11 cellular contexts compared by ENCODE assay signal in the genomic region with DNA sequence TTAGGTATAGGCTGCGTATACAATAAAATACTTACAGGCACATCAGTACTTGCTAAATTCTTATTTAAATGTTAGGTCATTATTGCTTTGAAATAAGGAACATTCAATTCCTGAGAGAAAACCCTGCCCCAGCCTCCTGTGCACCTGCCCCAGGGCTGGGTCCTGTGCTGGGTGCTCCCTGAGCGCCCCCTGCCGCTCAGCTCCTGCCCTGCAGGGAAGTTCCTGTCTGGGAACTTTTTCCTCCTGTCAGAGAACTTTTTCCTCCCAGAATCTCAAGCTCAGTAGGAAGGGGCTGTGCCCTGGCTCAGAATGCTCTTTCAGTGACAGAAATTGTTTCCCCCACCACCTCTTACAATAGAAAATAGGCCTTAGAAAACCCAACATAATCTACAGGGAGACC.
A peak's percentile ranks its signal among the peaks of the same experiment; 100 is the strongest.
DNase-seq lines count a peak whose midpoint lies in the region; ATAC-seq, FAIRE-seq and TF ChIP-seq lines count a peak whose summit lies in the region.
"Had no signal": no experiment of that assay in that cellular context is flagged by ENCODE, and none has a peak within 500 bp of the region (broad histone marks: within the 10 kb centered on the region; RNA-seq: fewer than 3 reads in every experiment).

No MANE protein-coding gene starts in this region.

- WGBS in A549 (ENCODE audit: missing lambda C conversion rate), result 30% methylated on average over 3 of the region's 3 CpGs
- no CpG with 5 or more reads among the region's 3 CpGs for WGBS in mesendoderm (ENCODE audit: extremely low coverage, insufficient coverage, low lambda C conversion rate)

- H2BK120ac ChIP-seq in mesendoderm (ENCODE audit: low read depth, low read length), result no peak overlapping the region

- no peaks in the 10 kb centered on the region for H3K36me3 ChIP-seq in RWPE2 (ENCODE audit: low read depth)
- H3K36me3 ChIP-seq in mesendoderm (ENCODE audit: control insufficient read depth, insufficient read depth, low read length), result no peaks in the 10 kb centered on the region
- H3K36me3 ChIP-seq: HAP-1 had no signal

- H3K9me3 ChIP-seq in A549 (no peaks in the 10 kb centered on the region), RWPE2 (ENCODE audit: severe bottlenecking) (peaks cover 2% of the 10 kb centered on the region)
- H3K9me3 ChIP-seq: HAP-1 had no signal

- no peak overlapping the region for H2BK15ac ChIP-seq in mesendoderm (replicated peaks; ENCODE audit: low read depth)

- CTCF ChIA-PET in A549 (lab: Yijun Ruan, JAX), result interaction anchor here (0.8 to 1.4 kb wide), 2 partner anchors 15 to 20 kb away, joined by 3 to 4 read pairs; no protein-coding TSS in a partner anchor

- peak; percentile 20; the same call in 1 of the 3 replicates for TF ChIP-seq CTCF in A549 (IDR thresholded peaks at IDR 0.05)
- TF ChIP-seq CTCF in GM12864 (IDR thresholded peaks at IDR 0.05; ENCODE audit: low read depth, low read length, missing control alignments), result peak; percentile 70
- peak; percentile 48 for TF ChIP-seq CTCF in RWPE2 (IDR thresholded peaks at IDR 0.05; ENCODE audit: poor library complexity, severe bottlenecking)

- H3K4me2 ChIP-seq in A549, result no peak overlapping the region
- H3K4me2 ChIP-seq in mesendoderm (ENCODE audit: low read length), result no peak overlapping the region

- no peak overlapping the region for H3K56ac ChIP-seq in mesendoderm (ENCODE audit: low read length)

- no peak overlapping the region for H3K9ac ChIP-seq in mesendoderm (ENCODE audit: low read length)

- no peak for TF ChIP-seq EP300 in A549 (IDR thresholded peaks at IDR 0.05)

- DNase-seq in A549 (ENCODE audit: low read depth in 1 of 2, low spot score in 1 of 2) (no peak), GM12864 (ENCODE audit: low read depth) (no peak), RWPE2 (ENCODE audit: low spot score) (no peak), mesendoderm (no peak), HPDE6-E6E7 (ENCODE audit: extremely low spot score) (no peak), dedifferentiated amniotic fluid mesenchymal stem cell (ENCODE audit: extremely low spot score) (no peak), caudate nucleus (lab: John Stamatoyannopoulos, UW) (no peak)
- peak; percentile 19 for DNase-seq in effector CD4-positive, alpha-beta T cell
- DNase-seq: GDM1, NCI-H510A had no signal

- H3K79me2 ChIP-seq in mesendoderm (ENCODE audit: control insufficient read depth, insufficient read depth, low read length), result no peaks in the 10 kb centered on the region

- no peak overlapping the region for H2BK5ac ChIP-seq in mesendoderm (ENCODE audit: low read length)

- no peak overlapping the region for H3K27ac ChIP-seq in A549
- no peak overlapping the region for H3K27ac ChIP-seq in RWPE2 (ENCODE audit: poor library complexity, severe bottlenecking)
- H3K27ac ChIP-seq in mesendoderm (ENCODE audit: low read depth, low read length), result no peak overlapping the region
- H3K27ac ChIP-seq in caudate nucleus (ENCODE audit: low read depth, low read length), result no peak overlapping the region

- no peak overlapping the region for H3K4me3 ChIP-seq in A549
- H3K4me3 ChIP-seq in GM12864 (ENCODE audit: low read depth, low read length), result no peak overlapping the region
- H3K4me3 ChIP-seq in RWPE2 (ENCODE audit: severe bottlenecking), result no peak overlapping the region
- no peak overlapping the region for H3K4me3 ChIP-seq in mesendoderm (ENCODE audit: low read length)
- H3K4me3 ChIP-seq: HAP-1 had no signal

- H3K23ac ChIP-seq in mesendoderm (ENCODE audit: low read length), result no peak overlapping the region

- H4K5ac ChIP-seq in mesendoderm (ENCODE audit: low read length), result no peak overlapping the region

- peaks cover 17% of the 10 kb centered on the region for H3K27me3 ChIP-seq in RWPE2 (ENCODE audit: insufficient read depth, poor library complexity, severe bottlenecking)
- no peaks in the 10 kb centered on the region for H3K27me3 ChIP-seq in mesendoderm (ENCODE audit: insufficient read depth, low read length, poor library complexity)

- POLR2A ChIA-PET in A549 (lab: Yijun Ruan, JAX), result no interaction called here

- no peaks in the 10 kb centered on the region for H3K4me1 ChIP-seq in A549
- H3K4me1 ChIP-seq in RWPE2 (ENCODE audit: insufficient read depth, poor library complexity, severe bottlenecking), result no peaks in the 10 kb centered on the region
- no peaks in the 10 kb centered on the region for H3K4me1 ChIP-seq in mesendoderm (ENCODE audit: control insufficient read depth, low read depth, low read length)
- H3K4me1 ChIP-seq: HAP-1 had no signal

- no peak for FAIRE-seq in A549 (lab: Jason Lieb, UNC)

- no peak overlapping the region for H2AK5ac ChIP-seq in mesendoderm (ENCODE audit: low read length)

- peak in 1 of 2 experiments; percentile 70; a peak in 4 of 6 replicates for ATAC-seq in A549
- ATAC-seq in RWPE2 (ENCODE audit: low read depth), result no peak

- no peak overlapping the region for H3K4ac ChIP-seq in mesendoderm (ENCODE audit: low read depth, low read length)

- TF ChIP-seq POLR2A in A549 (IDR thresholded peaks at IDR 0.05; ENCODE audit: low read length), result no peak

- H4K8ac ChIP-seq in mesendoderm (ENCODE audit: low read depth, low read length), result no peak overlapping the region

- TF ChIP-seq RAD21 in A549 (conservative IDR thresholded peaks at IDR 0.05 in 1 of 2, IDR thresholded peaks at IDR 0.05 in 1 of 2), result no peak

- no peaks in the 10 kb centered on the region for H3K79me1 ChIP-seq in mesendoderm (ENCODE audit: low read length)

- H3K18ac ChIP-seq in mesendoderm (ENCODE audit: low read length), result no peak overlapping the region

TF ChIP-seq in A549, 52 proteins besides CTCF, POLR2A, EP300 and RAD21:
- TF ChIP-seq HEYL (CRISPR knock-in tag; IDR thresholded peaks at IDR 0.05) (no peak), EHMT2 (IDR thresholded peaks at IDR 0.05; ENCODE audit: low read depth) (no peak), CBX8 (IDR thresholded peaks at IDR 0.05) (no peak), ZSCAN20 (CRISPR knock-in tag; IDR thresholded peaks at IDR 0.05) (no peak), NPAS2 (CRISPR knock-in tag; IDR thresholded peaks at IDR 0.05; ENCODE audit: borderline replicate concordance) (no peak), HDAC2 (IDR thresholded peaks at IDR 0.05) (no peak), MAFK (IDR thresholded peaks at IDR 0.05; ENCODE audit: partially characterized antibody) (no peak)
- TF ChIP-seq, protein P1, sequence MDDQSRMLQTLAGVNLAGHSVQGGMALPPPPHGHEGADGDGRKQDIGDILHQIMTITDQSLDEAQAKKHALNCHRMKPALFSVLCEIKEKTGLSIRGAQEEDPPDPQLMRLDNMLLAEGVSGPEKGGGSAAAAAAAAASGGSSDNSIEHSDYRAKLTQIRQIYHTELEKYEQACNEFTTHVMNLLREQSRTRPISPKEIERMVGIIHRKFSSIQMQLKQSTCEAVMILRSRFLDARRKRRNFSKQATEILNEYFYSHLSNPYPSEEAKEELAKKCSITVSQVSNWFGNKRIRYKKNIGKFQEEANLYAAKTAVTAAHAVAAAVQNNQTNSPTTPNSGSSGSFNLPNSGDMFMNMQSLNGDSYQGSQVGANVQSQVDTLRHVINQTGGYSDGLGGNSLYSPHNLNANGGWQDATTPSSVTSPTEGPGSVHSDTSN (IDR thresholded peaks at IDR 0.05), result no peak

Comparison
In these comparisons a context has a peak if more than half of its experiments do, and no peak if none do; other contexts are left out.
1. CTCF ChIP-seq: peak in every context shown above with its lines; median percentile 70 in GM12864; 48 in RWPE2; 20 in A549.